In genomic region chr11:75997273-75997552, GRCh38 we compare ENCODE assay signal across 20 cellular contexts.
"Had no signal": no experiment of that assay in that cellular context is flagged by ENCODE, and none has a peak within 500 bp of the region (broad histone marks: within the 10 kb centered on the region; RNA-seq: fewer than 3 reads in every experiment).

No MANE protein-coding gene starts in this region.

- H3K27me3 Mint-ChIP-seq: T-cell had no signal

- DNase-seq: KBM-7, MV-4-11, NCI-H1048, NCI-H1105 treated with DMSO at 0.1 percent for 48 hours, NCI-H1417 treated with DMSO at 0.1 percent for 48 hours, NCI-H146, NCI-H187, NCI-H2029, NCI-H2081 treated with DMSO at 0.1 percent for 48 hours, NCI-H2171, NCI-H226, NCI-H446, NCI-H510A, NCI-H524 treated with DMSO at 0.1 percent for 48 hours, NCI-H774, Right ventricle myocardium superior, RPMI8226, SIG-M5, SW 1271, T-cell had no signal

- H3K4me1 Mint-ChIP-seq: T-cell had no signal

- H3K4me3 Mint-ChIP-seq: T-cell had no signal

- H3K27ac Mint-ChIP-seq: T-cell had no signal

- ATAC-seq: T-cell had no signal
